23 cellular contexts compared by ENCODE assay signal in genomic region chr7:116018731-116019130, GRCh38. TPM values are rescaled to one million over a fixed set of nuclear protein-coding genes. Genes with fewer than 3 reads are reported as not detected.
"Had no signal": no experiment of that assay in that cellular context is flagged by ENCODE, and none has a peak within 500 bp of the region (broad histone marks: within the 10 kb centered on the region; RNA-seq: fewer than 3 reads in every experiment).

No MANE protein-coding gene starts in this region.

- H3K9me3 ChIP-seq: adrenal gland, esophagus muscularis mucosa, left ventricle myocardium inferior, upper lobe of right lung had no signal

- H2AFZ ChIP-seq: hepatocyte had no signal

- H3K36me3 ChIP-seq: adrenal gland, esophagus muscularis mucosa, left ventricle myocardium inferior, upper lobe of right lung had no signal

- H3K4me2 ChIP-seq: hepatocyte had no signal

- FAIRE-seq: astrocyte, frontal cortex had no signal

- H3K79me2 ChIP-seq: hepatocyte had no signal

- H3K27ac ChIP-seq: adrenal gland, esophagus muscularis mucosa, hepatocyte, left ventricle myocardium inferior, upper lobe of right lung had no signal

- H3K4me3 ChIP-seq: adrenal gland, esophagus muscularis mucosa, hepatocyte, left ventricle myocardium inferior, upper lobe of right lung had no signal

- ATAC-seq: activated CD4-positive, alpha-beta T cell treated with anti-CD3 and anti-CD28 coated beads for 36 hours; activated T-cell treated with anti-CD3 and anti-CD28 coated beads, Interleukin-2, amount 50 U/mL, for 4 hours; natural killer cell; right cardiac atrium; upper lobe of right lung had no signal

- H3K4me1 ChIP-seq: adrenal gland, esophagus muscularis mucosa, left ventricle myocardium inferior, upper lobe of right lung had no signal

- DNase-seq: activated CD4-positive, alpha-beta T cell treated with anti-CD3 and anti-CD28 coated beads for 36 hours; activated CD4-positive, alpha-beta T cell treated with anti-CD3 and anti-CD28 coated beads, Interleukin-2, amount 50 U/mL, for 48 hours; activated CD8-positive, alpha-beta memory T cell treated with anti-CD3 and anti-CD28 coated beads, Interleukin-2, amount 50 U/mL, for 48 hours; activated naive CD4-positive, alpha-beta T cell; activated T-cell treated with anti-CD3 and anti-CD28 coated beads, Interleukin-2, amount 50 U/mL, for 4 hours; adrenal gland; central memory CD4-positive, alpha-beta T cell; glutamatergic neuron; left ventricle myocardium inferior; midbrain; natural killer cell; right cardiac atrium; stimulated activated CD4-positive, alpha-beta T cell treated with anti-CD3 and anti-CD28 coated beads, Interleukin-4, amount 100 ng/mL, for 24 hours; stimulated activated naive CD4-positive, alpha-beta T cell treated with Interleukin-2 at 50 U/mL for 16 hours; upper lobe of right lung had no signal

- H3K27me3 ChIP-seq: adrenal gland, esophagus muscularis mucosa, hepatocyte, upper lobe of right lung had no signal

RNA-seq across cellular contexts. Expression of gene TFEC, which starts 11.8 kb away (rescaled TPM):
- total RNA-seq: activated CD4-positive, alpha-beta T cell treated with anti-CD3 and anti-CD28 coated beads for 36 hours; activated CD8-positive, alpha-beta memory T cell treated with anti-CD3 and anti-CD28 coated beads for 36 hours; activated T-helper 2 cell treated with anti-CD3 and anti-CD28 coated beads, Interferon-gamma antibody, Interleukin-2, Interleukin-4, amounts not matched to agents 10 μg/mL and 5 μg/mL and 100 μg/mL, durations not matched to agents 14 hours and 24 hours and 36 hours; osteocyte; progenitor cell of endocrine pancreas had no signal
